ENCODE assay signal across 39 cellular contexts in the genomic region with DNA sequence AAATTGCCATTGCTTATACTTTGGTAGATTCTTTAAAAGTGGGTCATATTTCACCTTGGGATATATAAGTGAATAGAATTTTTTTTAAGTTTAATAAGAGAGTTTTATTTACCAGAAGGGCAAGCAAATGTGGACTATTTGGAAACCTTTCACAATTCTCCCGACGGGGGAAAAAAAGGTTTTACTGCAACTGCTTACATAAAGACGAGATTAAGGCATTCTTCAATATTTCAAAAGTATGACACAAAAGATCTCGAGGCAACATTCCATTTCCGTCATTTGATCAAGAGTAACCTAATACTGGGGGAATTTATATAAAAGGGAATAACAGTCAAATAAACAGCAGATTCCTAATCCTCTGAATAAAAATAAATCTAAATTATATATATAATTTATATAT.
"Had no signal": no experiment of that assay in that cellular context is flagged by ENCODE, and none has a peak within 500 bp of the region (broad histone marks: within the 10 kb centered on the region; RNA-seq: fewer than 3 reads in every experiment).

No MANE protein-coding gene starts in this region.

- H3K27me3 Mint-ChIP-seq: activated naive CD4-positive, alpha-beta T cell treated with anti-CD3 and anti-CD28 coated beads, Interleukin-2, amount 10 ng/mL, durations not matched to agents 7 days and 5 days; activated naive CD4-positive, alpha-beta T cell treated with anti-CD3 and anti-CD28 coated beads, Interleukin-2, amount 50 U/mL, for 24 hours; activated naive CD8-positive, alpha-beta T cell; activated naive CD8-positive, alpha-beta T cell treated with anti-CD3 and anti-CD28 coated beads for 36 hours; activated naive CD8-positive, alpha-beta T cell treated with anti-CD3 and anti-CD28 coated beads, Interleukin-2, amount 10 ng/mL, durations not matched to agents 7 days and 5 days; activated naive CD8-positive, alpha-beta T cell treated with anti-CD3 and anti-CD28 coated beads, Interleukin-2, amount 50 U/mL, for 24 hours; activated T-cell treated with anti-CD3 and anti-CD28 coated beads, Interleukin-2, amount 50 U/mL, for 24 hours; activated T-helper 17 cell treated with anti-CD3 and anti-CD28 coated beads, Interleukin-2, amount 50 U/mL, for 72 hours; brain; central memory CD8-positive, alpha-beta T cell had no signal

- H3K27ac Mint-ChIP-seq: activated naive CD4-positive, alpha-beta T cell treated with anti-CD3 and anti-CD28 coated beads for 36 hours; activated naive CD4-positive, alpha-beta T cell treated with anti-CD3 and anti-CD28 coated beads, Interleukin-2, amount 10 ng/mL, durations not matched to agents 7 days and 5 days; activated naive CD4-positive, alpha-beta T cell treated with anti-CD3 and anti-CD28 coated beads, Interleukin-2, amount 50 U/mL, for 24 hours; activated naive CD4-positive, alpha-beta T cell treated with anti-CD3 and anti-CD28 coated beads, Interleukin-2, amount 50 U/mL, for 72 hours; activated naive CD8-positive, alpha-beta T cell; activated naive CD8-positive, alpha-beta T cell treated with anti-CD3 and anti-CD28 coated beads for 36 hours; activated naive CD8-positive, alpha-beta T cell treated with anti-CD3 and anti-CD28 coated beads, Interleukin-2, amount 10 ng/mL, durations not matched to agents 7 days and 5 days; activated naive CD8-positive, alpha-beta T cell treated with anti-CD3 and anti-CD28 coated beads, Interleukin-2, amount 50 U/mL, for 24 hours; activated T-cell treated with anti-CD3 and anti-CD28 coated beads, Interleukin-2, amount 50 U/mL, for 24 hours; activated T-cell treated with anti-CD3 and anti-CD28 coated beads, Interleukin-2, amount 50 U/mL, for 72 hours; activated T-helper 1 cell treated with anti-CD3 and anti-CD28 coated beads, Interleukin-12 subunit alpha, Interleukin-12 subunit beta, Interleukin-2, Interleukin-4 antibody, amounts not matched to agents 30 ng/mL and 10 ng/mL and 1 ng/mL, durations not matched to agents 14 hours and 24 hours and 36 hours; activated T-helper 17 cell treated with anti-CD3 and anti-CD28 coated beads, Interleukin-2, amount 50 U/mL, for 72 hours; activated T-helper 2 cell treated with anti-CD3 and anti-CD28 coated beads, Interferon-gamma antibody, Interleukin-2, Interleukin-4, amounts not matched to agents 10 μg/mL and 5 μg/mL and 100 μg/mL, durations not matched to agents 14 hours and 24 hours and 36 hours; brain had no signal

- DNase-seq: activated effector memory CD4-positive, alpha-beta T cell treated with anti-CD3 and anti-CD28 coated beads, Interleukin-2, amount 50 U/mL, for 16 hours; activated effector memory CD4-positive, alpha-beta T cell treated with Interleukin-2 at 50 U/mL for 16 hours; activated gamma-delta T cell; activated gamma-delta T cell treated with Interleukin-2 at 50 U/mL for 16 hours; activated naive CD4-positive, alpha-beta T cell; activated naive CD4-positive, alpha-beta T cell treated with anti-CD3 and anti-CD28 coated beads for 36 hours; activated naive CD4-positive, alpha-beta T cell treated with anti-CD3 and anti-CD28 coated beads, Interleukin-2, amount 10 ng/mL, durations not matched to agents 7 days and 5 days; activated naive CD4-positive, alpha-beta T cell treated with anti-CD3 and anti-CD28 coated beads, Interleukin-2, amount 50 U/mL, for 16 hours; activated naive CD4-positive, alpha-beta T cell treated with Interleukin-2 at 50 U/mL for 16 hours; activated naive CD8-positive, alpha-beta T cell treated with anti-CD3 and anti-CD28 coated beads for 36 hours; activated naive CD8-positive, alpha-beta T cell treated with anti-CD3 and anti-CD28 coated beads, Interleukin-2, amount 10 ng/mL, durations not matched to agents 7 days and 5 days; activated naive CD8-positive, alpha-beta T cell treated with anti-CD3 and anti-CD28 coated beads, Interleukin-2, amount 50 U/mL, for 24 hours; activated T-cell treated with anti-CD3 and anti-CD28 coated beads for 4 hours; activated T-cell treated with anti-CD3 and anti-CD28 coated beads, Interleukin-2, amount 50 U/mL, for 1 hour; activated T-cell treated with anti-CD3 and anti-CD28 coated beads, Interleukin-2, amount 50 U/mL, for 24 hours; activated T-cell treated with anti-CD3 and anti-CD28 coated beads, Interleukin-2, amount 50 U/mL, for 4 hours; activated T-cell treated with anti-CD3 and anti-CD28 coated beads, Interleukin-2, amount 50 U/mL, for 48 hours; activated T-cell treated with anti-CD3 and anti-CD28 coated beads, Interleukin-2, amount 50 U/mL, for 72 hours; adrenal gland; amniotic stem cell; amygdala; anterior cingulate cortex; aorta; body of pancreas; brain microvascular endothelial cell; caudate nucleus; central memory CD4-positive, alpha-beta T cell; cerebellar nuclear complex had no signal

- H3K9me3 Mint-ChIP-seq: activated naive CD4-positive, alpha-beta T cell treated with anti-CD3 and anti-CD28 coated beads for 36 hours; activated naive CD4-positive, alpha-beta T cell treated with anti-CD3 and anti-CD28 coated beads, Interleukin-2, amount 10 ng/mL, durations not matched to agents 7 days and 5 days; activated naive CD4-positive, alpha-beta T cell treated with anti-CD3 and anti-CD28 coated beads, Interleukin-2, amount 50 U/mL, for 24 hours; activated naive CD4-positive, alpha-beta T cell treated with anti-CD3 and anti-CD28 coated beads, Interleukin-2, amount 50 U/mL, for 72 hours; activated naive CD8-positive, alpha-beta T cell treated with anti-CD3 and anti-CD28 coated beads for 36 hours; activated naive CD8-positive, alpha-beta T cell treated with anti-CD3 and anti-CD28 coated beads, Interleukin-2, amount 10 ng/mL, durations not matched to agents 7 days and 5 days; activated naive CD8-positive, alpha-beta T cell treated with anti-CD3 and anti-CD28 coated beads, Interleukin-2, amount 50 U/mL, for 24 hours; activated T-cell treated with anti-CD3 and anti-CD28 coated beads, Interleukin-2, amount 50 U/mL, for 24 hours; activated T-cell treated with anti-CD3 and anti-CD28 coated beads, Interleukin-2, amount 50 U/mL, for 4 hours; activated T-cell treated with anti-CD3 and anti-CD28 coated beads, Interleukin-2, amount 50 U/mL, for 72 hours; activated T-helper 1 cell treated with anti-CD3 and anti-CD28 coated beads, Interleukin-12 subunit alpha, Interleukin-12 subunit beta, Interleukin-2, Interleukin-4 antibody, amounts not matched to agents 30 ng/mL and 10 ng/mL and 1 ng/mL, durations not matched to agents 14 hours and 24 hours and 36 hours; activated T-helper 17 cell treated with anti-CD3 and anti-CD28 coated beads, Interleukin-2, amount 50 U/mL, for 72 hours; activated T-helper 2 cell treated with anti-CD3 and anti-CD28 coated beads, Interferon-gamma antibody, Interleukin-2, Interleukin-4, amounts not matched to agents 10 μg/mL and 5 μg/mL and 100 μg/mL, durations not matched to agents 14 hours and 24 hours and 36 hours; brain; central memory CD8-positive, alpha-beta T cell had no signal

- H3K4me3 ChIP-seq: adrenal gland, ascending aorta, body of pancreas, breast epithelium, cardiac muscle cell had no signal

- H3K4me3 Mint-ChIP-seq: activated naive CD4-positive, alpha-beta T cell treated with anti-CD3 and anti-CD28 coated beads for 36 hours; activated naive CD4-positive, alpha-beta T cell treated with anti-CD3 and anti-CD28 coated beads, Interleukin-2, amount 10 ng/mL, durations not matched to agents 7 days and 5 days; activated naive CD4-positive, alpha-beta T cell treated with anti-CD3 and anti-CD28 coated beads, Interleukin-2, amount 50 U/mL, for 24 hours; activated naive CD8-positive, alpha-beta T cell; activated naive CD8-positive, alpha-beta T cell treated with anti-CD3 and anti-CD28 coated beads for 36 hours; activated naive CD8-positive, alpha-beta T cell treated with anti-CD3 and anti-CD28 coated beads, Interleukin-2, amount 10 ng/mL, durations not matched to agents 7 days and 5 days; activated naive CD8-positive, alpha-beta T cell treated with anti-CD3 and anti-CD28 coated beads, Interleukin-2, amount 50 U/mL, for 24 hours; activated T-cell treated with anti-CD3 and anti-CD28 coated beads, Interleukin-2, amount 50 U/mL, for 24 hours; activated T-cell treated with anti-CD3 and anti-CD28 coated beads, Interleukin-2, amount 50 U/mL, for 4 hours; activated T-cell treated with anti-CD3 and anti-CD28 coated beads, Interleukin-2, amount 50 U/mL, for 72 hours; activated T-helper 1 cell treated with anti-CD3 and anti-CD28 coated beads, Interleukin-12 subunit alpha, Interleukin-12 subunit beta, Interleukin-2, Interleukin-4 antibody, amounts not matched to agents 30 ng/mL and 10 ng/mL and 1 ng/mL, durations not matched to agents 14 hours and 24 hours and 36 hours; activated T-helper 17 cell treated with anti-CD3 and anti-CD28 coated beads, Interleukin-2, amount 50 U/mL, for 72 hours; brain; central memory CD8-positive, alpha-beta T cell had no signal

- H3K4me1 Mint-ChIP-seq: activated naive CD8-positive, alpha-beta T cell treated with anti-CD3 and anti-CD28 coated beads for 36 hours; activated T-helper 17 cell treated with anti-CD3 and anti-CD28 coated beads, Interleukin-2, amount 50 U/mL, for 72 hours; central memory CD8-positive, alpha-beta T cell had no signal
